In the genomic region with DNA sequence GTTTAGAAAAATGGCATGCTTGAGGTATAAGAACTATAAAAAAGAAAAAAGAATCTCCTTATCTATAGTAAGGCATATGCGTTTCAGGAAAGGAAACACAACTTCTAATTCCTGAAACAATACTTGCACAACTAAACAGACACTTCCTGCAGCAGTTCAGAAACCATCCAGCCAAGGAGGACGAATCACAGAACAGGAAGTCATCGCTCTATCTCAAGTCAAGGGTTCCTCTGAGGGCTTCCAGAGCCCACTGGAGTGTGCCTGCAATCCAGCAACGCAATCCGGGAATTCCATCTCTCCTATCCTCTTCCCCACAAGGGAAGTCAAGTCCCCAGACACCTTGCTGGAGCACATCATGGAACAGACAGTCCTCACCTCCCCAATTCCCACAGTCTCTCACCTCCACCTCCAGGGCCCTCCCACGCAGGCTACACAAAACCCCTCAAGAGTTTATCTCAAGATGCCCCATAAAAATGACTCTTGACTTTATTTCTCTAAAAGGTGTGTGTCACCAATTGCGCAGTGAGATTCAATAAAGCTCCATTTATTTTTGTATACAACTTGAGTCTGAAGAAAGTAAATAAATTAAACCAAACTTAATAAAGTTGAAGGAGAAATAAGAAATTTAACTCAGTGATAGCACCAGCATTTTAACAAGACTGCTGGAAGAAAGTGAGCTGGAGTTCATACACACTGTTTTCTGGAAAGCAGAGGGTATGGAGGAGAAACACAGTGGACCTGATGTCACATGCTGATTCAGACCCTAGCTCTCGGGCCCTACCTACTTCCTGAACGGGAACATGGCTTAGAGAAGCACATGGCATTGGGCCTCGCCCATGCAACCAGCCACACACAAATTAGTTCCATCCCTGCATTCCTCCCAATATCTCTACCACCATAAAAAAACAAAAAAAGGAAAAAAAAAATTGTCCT, we compare ENCODE assay signal across 9 cellular contexts. TPM values are rescaled to one million over a fixed set of nuclear protein-coding genes. Genes with fewer than 3 reads are reported as not detected.
DNase-seq lines count a peak whose midpoint lies in the region; ATAC-seq, FAIRE-seq and TF ChIP-seq lines count a peak whose summit lies in the region.
"Had no signal": no experiment of that assay in that cellular context is flagged by ENCODE, and none has a peak within 500 bp of the region (broad histone marks: within the 10 kb centered on the region; RNA-seq: fewer than 3 reads in every experiment).

No MANE protein-coding gene starts in this region.

- peak; percentile 31 for ATAC-seq in GM19452 (IDR thresholded peaks at IDR 0.05; ENCODE audit: unreplicated experiment)
- ATAC-seq in HG03342 (IDR thresholded peaks at IDR 0.05; ENCODE audit: unreplicated experiment): peak; percentile 24

- TF ChIP-seq POLR2A in esophagus muscularis mucosa (IDR thresholded peaks at IDR 0.05; ENCODE audit: low read depth): no peak

- H3K4me1 ChIP-seq in esophagus muscularis mucosa (peaks cover 60 to 63% (median 62%) of the 10 kb centered on the region in 4 donors), skeletal muscle tissue (ENCODE audit: control insufficient read depth in 3 of 3, insufficient read depth in 3 of 3, low read length in 3 of 3) (peaks cover 9 to 29% (median 20%) of the 10 kb centered on the region in 3 donors), kidney (ENCODE audit: control insufficient read depth in 1 of 2, insufficient read depth in 1 of 2, low read depth in 1 of 2, low read length in 2 of 2) (peaks cover 4 to 6% of the 10 kb centered on the region in 2 donors)

- H3K9ac ChIP-seq in skeletal muscle tissue (ENCODE audit: low read depth in 1 of 3, low read length in 3 of 3): no peak overlapping the region
- H3K9ac ChIP-seq in kidney (ENCODE audit: low read length in 2 of 2): no peak overlapping the region

- no peaks in the 10 kb centered on the region for H3K27me3 ChIP-seq in esophagus muscularis mucosa
- no peaks in the 10 kb centered on the region for H3K27me3 ChIP-seq in skeletal muscle tissue (ENCODE audit: control insufficient read depth in 3 of 3, insufficient read depth in 3 of 3, low read length in 3 of 3)
- H3K27me3 ChIP-seq: pancreas had no signal

- 64% methylated on average over 10 of the region's 10 CpGs for WGBS in esophagus muscularis mucosa

- TF ChIP-seq EP300 in esophagus muscularis mucosa (IDR thresholded peaks at IDR 0.05): no peak

- H3K27ac ChIP-seq in esophagus muscularis mucosa (replicated peaks in 1 of 4) (peak overlapping the region; percentile 5 to 46 (median 26)), skeletal muscle tissue (ENCODE audit: low read depth, low read length) (peak overlapping the region; percentile 36), kidney (ENCODE audit: low read depth in 2 of 2, low read length in 2 of 2) (peak overlapping the region in 1 of 2 donors; percentile 71)

- TF ChIP-seq CTCF in esophagus muscularis mucosa (IDR thresholded peaks at IDR 0.05) (no peak), kidney (IDR thresholded peaks at IDR 0.05; ENCODE audit: borderline replicate concordance, extremely low read depth, insufficient read depth) (no peak)

- no peak overlapping the region for H3K4me3 ChIP-seq in esophagus muscularis mucosa
- no peak overlapping the region for H3K4me3 ChIP-seq in skeletal muscle tissue (ENCODE audit: low read length in 3 of 3)
- H3K4me3 ChIP-seq in kidney (ENCODE audit: low read length in 2 of 2): no peak overlapping the region
- H3K4me3 ChIP-seq: pancreas had no signal

- no peak for FAIRE-seq in kidney (lab: Jason Lieb, UNC)
- FAIRE-seq: pancreas had no signal

- H3K9me3 ChIP-seq in esophagus muscularis mucosa (no peaks in the 10 kb centered on the region), skeletal muscle tissue (ENCODE audit: control insufficient read depth in 3 of 3, low read length in 3 of 3) (no peaks in the 10 kb centered on the region), kidney (ENCODE audit: control insufficient read depth in 1 of 2, low read length in 2 of 2) (no peaks in the 10 kb centered on the region)
- H3K9me3 ChIP-seq: pancreas had no signal

- DNase-seq in esophagus muscularis mucosa (ENCODE audit: extremely low spot score) (no peak), NCI-H187 (lab: John Stamatoyannopoulos, UW) (no peak), DMS53 (lab: John Stamatoyannopoulos, UW) (no peak), inferior parietal cortex (ENCODE audit: extremely low spot score) (no peak), kidney (no peak)
- DNase-seq: pancreas had no signal

- intact Hi-C loops in esophagus muscularis mucosa (cut with DNase I) (no loop called here), kidney (cut with DNase I) (no loop called here)

- H3K36me3 ChIP-seq in esophagus muscularis mucosa (no peaks in the 10 kb centered on the region), skeletal muscle tissue (ENCODE audit: control insufficient read depth in 3 of 3, insufficient read depth in 3 of 3, low read length in 3 of 3) (no peaks in the 10 kb centered on the region), kidney (ENCODE audit: control insufficient read depth in 1 of 2, insufficient read depth in 2 of 2, low read length in 2 of 2) (no peaks in the 10 kb centered on the region)
- H3K36me3 ChIP-seq: pancreas had no signal

RNA-seq across cellular contexts. Expression of a gene that starts 39.9 kb away (rescaled TPM):
- total RNA-seq in esophagus muscularis mucosa (10 to 100 TPM; 37.4 to 59.0 (median 43.0) TPM), skeletal muscle tissue (53.2 TPM), kidney (20.2 TPM)
- 4.0 TPM for polyA plus RNA-seq in kidney (ENCODE audit: insufficient read depth, low read depth, low replicate concordance)
